19 cellular contexts compared by ENCODE assay signal in the genomic region with DNA sequence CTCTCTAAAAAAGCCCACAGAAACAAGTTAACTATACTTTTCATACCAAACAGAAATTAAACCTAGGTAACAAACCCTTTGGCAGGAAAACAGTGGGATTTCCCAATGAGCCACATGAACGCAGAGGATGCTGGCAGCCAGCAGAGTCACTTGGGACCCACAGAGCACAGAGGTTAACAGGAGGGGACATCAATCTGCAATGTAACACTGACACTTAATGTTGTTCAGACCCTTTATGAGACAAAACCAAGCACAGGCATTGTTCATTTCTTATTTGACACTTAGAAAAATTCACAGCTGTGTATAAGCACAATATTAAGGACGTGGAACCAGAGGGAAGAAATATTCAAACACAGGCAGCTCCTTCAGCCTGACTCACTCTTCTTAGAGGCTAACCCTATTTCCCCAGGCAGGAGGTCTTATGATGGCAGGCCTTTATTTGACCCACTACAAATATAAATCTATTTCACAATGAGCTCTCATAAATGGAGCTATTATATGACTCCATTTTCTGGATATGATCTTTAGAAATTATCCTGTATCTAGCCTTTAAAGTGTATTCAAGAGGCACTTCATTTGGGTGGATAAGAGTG.
DNase-seq lines count a peak whose midpoint lies in the region; ATAC-seq and TF ChIP-seq lines count a peak whose summit lies in the region.
"Had no signal": no experiment of that assay in that cellular context is flagged by ENCODE, and none has a peak within 500 bp of the region (broad histone marks: within the 10 kb centered on the region; RNA-seq: fewer than 3 reads in every experiment).

No MANE protein-coding gene starts in this region.

- H3K36me3 ChIP-seq in uterus (no peaks in the 10 kb centered on the region), right lobe of liver (no peaks in the 10 kb centered on the region)
- H3K36me3 ChIP-seq: MG63, Peyer's patch, SJSA1 had no signal

- H3K4me1 ChIP-seq in uterus (no peaks in the 10 kb centered on the region), right lobe of liver (no peaks in the 10 kb centered on the region)
- H3K4me1 ChIP-seq: Peyer's patch, SJSA1 had no signal

- intact Hi-C loops in uterus (cut with DNase I; ENCODE audit: low total_unique reads) (no loop called here), right lobe of liver (cut with DNase I) (loop anchor here in 1 of 2 donors (10.0 kb wide), 1 partner anchor 116 kb away; no protein-coding TSS in a partner anchor), cardiac septum (cut with DNase I) (no loop called here)

- POLR2A ChIA-PET in HEK293T (lab: Yijun Ruan, JAX) = interaction anchor here (1.5 kb wide), 1 partner anchor 9 kb away, joined by 4 read pairs; no protein-coding TSS in a partner anchor

- H3K27me3 ChIP-seq in uterus = no peaks in the 10 kb centered on the region
- no peaks in the 10 kb centered on the region for H3K27me3 ChIP-seq in right lobe of liver
- H3K27me3 ChIP-seq: MG63, Peyer's patch had no signal

- WGBS in right lobe of liver (ENCODE audit: insufficient coverage, low coverage, low lambda C conversion rate, missing lambda C conversion rate) = 31% methylated on average over 2 of the region's 2 CpGs

- DNase-seq in HEK293T (ENCODE audit: extremely low spot score) (no peak), NCI-H2227 (lab: John Stamatoyannopoulos, UW; ENCODE audit: unreplicated experiment) (peak; percentile 73), left kidney (ENCODE audit: low read depth, low spot score) (peak; percentile 75), uterus (no peak), right lobe of liver (no peak), cardiac septum (ENCODE audit: low spot score) (no peak), NCI-H1092 treated with DMSO at 0.1 percent for 48 hours (lab: John Stamatoyannopoulos, UW) (no peak)
- DNase-seq: AML-193, DMS 273 treated with DMSO at 0.1 percent for 48 hours, GF-D8, H9, Karpas-422, MG63, NCI-H1048, NCI-H2171, NCI-H446 treated with DMSO at 0.1 percent for 48 hours, Peyer's patch had no signal

- H3K9me3 ChIP-seq in uterus (no peaks in the 10 kb centered on the region), right lobe of liver (no peaks in the 10 kb centered on the region)
- H3K9me3 ChIP-seq: MG63, Peyer's patch, SJSA1 had no signal

- H3K27ac ChIP-seq in uterus = no peak overlapping the region
- H3K27ac ChIP-seq in right lobe of liver = no peak overlapping the region
- H3K27ac ChIP-seq: Peyer's patch, SJSA1 had no signal

- CTCF ChIA-PET in HEK293T (lab: Yijun Ruan, JAX) = interaction anchor here (1.7 to 1.8 kb wide), 2 partner anchors 9 to 102 kb away, joined by 5 read pairs; no protein-coding TSS in a partner anchor

- TF ChIP-seq CTCF in uterus (IDR thresholded peaks at IDR 0.05) = no peak
- no peak for TF ChIP-seq CTCF in right lobe of liver (IDR thresholded peaks at IDR 0.05)

- ATAC-seq in right lobe of liver = no peak
- ATAC-seq: GM12878 had no signal

- H3K4me3 ChIP-seq in uterus (no peak overlapping the region), right lobe of liver (no peak overlapping the region)
- H3K4me3 ChIP-seq: GM12878, MG63, Peyer's patch, SJSA1 had no signal

- TF ChIP-seq POLR2A in uterus (IDR thresholded peaks at IDR 0.05) (no peak), right lobe of liver (IDR thresholded peaks at IDR 0.05) (no peak)

TF ChIP-seq in HEK293T, 16 proteins besides CTCF, POLR2A, EP300 and RAD21:
- TF ChIP-seq FOXA1 (IDR thresholded peaks at IDR 0.05) (no peak), FOXK2 (IDR thresholded peaks at IDR 0.05) (no peak)
- TF ChIP-seq, protein P1, sequence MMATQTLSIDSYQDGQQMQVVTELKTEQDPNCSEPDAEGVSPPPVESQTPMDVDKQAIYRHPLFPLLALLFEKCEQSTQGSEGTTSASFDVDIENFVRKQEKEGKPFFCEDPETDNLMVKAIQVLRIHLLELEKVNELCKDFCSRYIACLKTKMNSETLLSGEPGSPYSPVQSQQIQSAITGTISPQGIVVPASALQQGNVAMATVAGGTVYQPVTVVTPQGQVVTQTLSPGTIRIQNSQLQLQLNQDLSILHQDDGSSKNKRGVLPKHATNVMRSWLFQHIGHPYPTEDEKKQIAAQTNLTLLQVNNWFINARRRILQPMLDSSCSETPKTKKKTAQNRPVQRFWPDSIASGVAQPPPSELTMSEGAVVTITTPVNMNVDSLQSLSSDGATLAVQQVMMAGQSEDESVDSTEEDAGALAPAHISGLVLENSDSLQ (IDR thresholded peaks at IDR 0.05) = peak; percentile 63; the same call in 1 of the 2 replicates

Comparison
In these comparisons a context has a peak if more than half of its experiments do, and no peak if none do; other contexts are left out.
1. DNase-seq: peak in NCI-H2227 (single experiment) and left kidney (single experiment); none in HEK293T (single experiment), uterus (0 of 2), right lobe of liver (0 of 3), cardiac septum (single experiment) and NCI-H1092 treated with DMSO at 0.1 percent for 48 hours (single experiment).